ENCODE assay signal across 10 cellular contexts in the genomic region with DNA sequence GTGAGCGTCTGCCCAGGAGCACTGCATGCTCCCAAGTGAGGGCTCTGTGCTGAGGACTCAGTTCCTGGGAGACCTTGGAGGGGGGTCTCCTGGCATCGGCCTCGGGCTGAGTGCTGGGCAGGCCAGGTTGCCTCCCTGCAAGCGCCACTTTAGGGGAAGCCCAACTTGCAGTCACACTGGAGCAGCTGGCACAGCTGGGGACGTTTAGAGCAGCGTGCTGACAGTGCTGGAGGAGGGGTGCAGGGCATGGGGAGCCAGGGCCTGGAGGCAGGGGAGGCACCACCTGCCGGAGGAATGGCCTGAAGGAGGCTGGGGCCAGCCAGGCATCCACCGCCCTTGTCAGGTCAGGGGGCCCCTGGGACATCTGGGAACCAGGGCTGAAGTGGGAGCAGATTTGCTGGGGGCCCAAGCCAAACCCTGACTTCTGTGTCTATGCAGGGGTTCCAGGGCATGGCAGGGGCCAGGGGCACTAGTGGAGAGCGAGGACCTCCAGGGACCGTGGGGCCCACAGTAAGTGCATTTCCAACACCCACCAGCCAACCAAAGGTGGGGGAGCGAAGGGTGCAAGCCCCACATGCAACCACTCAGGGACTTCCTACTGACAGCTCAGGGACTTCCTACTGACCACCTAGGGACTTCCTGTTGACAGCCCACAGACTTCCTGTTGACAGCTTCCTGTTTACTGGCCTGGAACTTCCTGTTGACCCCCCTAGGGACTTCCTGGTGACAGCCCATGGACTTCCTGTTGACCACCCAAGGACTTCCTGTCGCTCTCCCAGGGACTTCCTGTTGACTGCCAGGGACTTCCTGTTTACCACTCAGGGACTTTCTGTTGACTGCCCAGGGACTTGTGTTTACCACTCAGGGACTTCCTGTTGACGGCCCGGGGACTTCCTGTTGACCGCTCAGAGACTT. TPM values are rescaled to one million over a fixed set of nuclear protein-coding genes. Genes with fewer than 3 reads are reported as not detected.
DNase-seq lines count a peak whose midpoint lies in the region; ATAC-seq and TF ChIP-seq lines count a peak whose summit lies in the region.
"Had no signal": no experiment of that assay in that cellular context is flagged by ENCODE, and none has a peak within 500 bp of the region (broad histone marks: within the 10 kb centered on the region; RNA-seq: fewer than 3 reads in every experiment).

No MANE protein-coding gene starts in this region.

- H3K9me3 Mint-ChIP-seq in CD8-positive, alpha-beta memory T cell: peaks cover 0 to 7% (median 3%) of the 10 kb centered on the region in 5 donors
- peaks cover 0 to 3% (median 2%) of the 10 kb centered on the region in 3 donors for H3K9me3 Mint-ChIP-seq in IgD-negative memory B cell
- H3K9me3 Mint-ChIP-seq in activated naive CD8-positive, alpha-beta T cell treated with anti-CD3 and anti-CD28 coated beads for 36 hours: peaks cover 3% of the 10 kb centered on the region

- no peak for ATAC-seq in HG03571 (IDR thresholded peaks at IDR 0.05; ENCODE audit: unreplicated experiment)
- ATAC-seq in foreskin keratinocyte: no peak

- TF ChIP-seq CTCF in neutrophil (IDR thresholded peaks at IDR 0.05): no peak
- TF ChIP-seq CTCF in foreskin keratinocyte (conservative IDR thresholded peaks at IDR 0.05): no peak

- H3K27me3 ChIP-seq in CD8-positive, alpha-beta memory T cell (ENCODE audit: insufficient read depth, low read length, poor library complexity, severe bottlenecking): no peaks in the 10 kb centered on the region
- H3K27me3 ChIP-seq in neutrophil: peaks cover 29% of the 10 kb centered on the region
- peaks cover 18% of the 10 kb centered on the region for H3K27me3 ChIP-seq in foreskin keratinocyte

- peak overlapping the region; percentile 44 for H3K27ac ChIP-seq in CD8-positive, alpha-beta memory T cell (ENCODE audit: low read depth, low read length)
- H3K27ac ChIP-seq in neutrophil (peak overlapping the region; percentile 78), foreskin keratinocyte (no peak overlapping the region)
- H3K27ac ChIP-seq: sigmoid colon had no signal

- H3K36me3 Mint-ChIP-seq in CD8-positive, alpha-beta memory T cell: peaks cover 0 to 2% (median 0%) of the 10 kb centered on the region in 3 donors
- H3K36me3 Mint-ChIP-seq in IgD-negative memory B cell: no peaks in the 10 kb centered on the region
- no peaks in the 10 kb centered on the region for H3K36me3 Mint-ChIP-seq in activated naive CD8-positive, alpha-beta T cell treated with anti-CD3 and anti-CD28 coated beads for 36 hours

- H3K4me1 ChIP-seq in CD8-positive, alpha-beta memory T cell (ENCODE audit: insufficient read depth, low read length): peaks cover 13% of the 10 kb centered on the region
- H3K4me1 ChIP-seq in neutrophil (ENCODE audit: control insufficient read depth in 1 of 2, insufficient read depth in 1 of 2, low read depth in 1 of 2, low read length in 1 of 2) (no peaks in the 10 kb centered on the region), foreskin keratinocyte (no peaks in the 10 kb centered on the region)
- H3K4me1 ChIP-seq: sigmoid colon had no signal

- H3K36me3 ChIP-seq in CD8-positive, alpha-beta memory T cell (ENCODE audit: insufficient read depth, low read length): no peaks in the 10 kb centered on the region
- H3K36me3 ChIP-seq in neutrophil: no peaks in the 10 kb centered on the region
- H3K36me3 ChIP-seq: sigmoid colon had no signal

- POLR2A ChIA-PET in CD8-positive, alpha-beta memory T cell (lab: Charles Lee): no interaction called here

- H3K9me3 ChIP-seq in CD8-positive, alpha-beta memory T cell (ENCODE audit: low read length): no peaks in the 10 kb centered on the region
- H3K9me3 ChIP-seq in neutrophil: peaks cover 10% of the 10 kb centered on the region
- H3K9me3 ChIP-seq: sigmoid colon had no signal

- CTCF ChIA-PET in CD8-positive, alpha-beta memory T cell (lab: Charles Lee): no interaction called here

- H3K27me3 Mint-ChIP-seq in CD8-positive, alpha-beta memory T cell: peaks cover 0 to 14% of the 10 kb centered on the region in 2 donors
- peaks cover 4% of the 10 kb centered on the region for H3K27me3 Mint-ChIP-seq in IgD-negative memory B cell
- H3K27me3 Mint-ChIP-seq in activated naive CD8-positive, alpha-beta T cell treated with anti-CD3 and anti-CD28 coated beads for 36 hours: peaks cover 5% of the 10 kb centered on the region

- peak in 1 of 5 donors; percentile 37 for DNase-seq in CD8-positive, alpha-beta memory T cell
- no peak for DNase-seq in activated naive CD8-positive, alpha-beta T cell treated with anti-CD3 and anti-CD28 coated beads for 36 hours
- DNase-seq in foreskin keratinocyte (no peak), KBM-7 (no peak), cerebellum (ENCODE audit: low spot score) (no peak)

- peak overlapping the region in 2 of 7 donors; percentile 12 to 28 for H3K4me3 Mint-ChIP-seq in CD8-positive, alpha-beta memory T cell
- peak overlapping the region in 1 of 4 donors; percentile 60 for H3K4me3 Mint-ChIP-seq in IgD-negative memory B cell
- H3K4me3 Mint-ChIP-seq in activated naive CD8-positive, alpha-beta T cell treated with anti-CD3 and anti-CD28 coated beads for 36 hours: no peak overlapping the region
- H3K4me3 Mint-ChIP-seq: dendritic cell treated with granulocyte-macrophage colony-stimulating factor and Interleukin-4, amounts not matched to agents 40 ng/mL and 50 ng/mL, for 4 days had no signal

- no peak overlapping the region for H3K4me3 ChIP-seq in CD8-positive, alpha-beta memory T cell (ENCODE audit: low read length)
- no peak overlapping the region for H3K4me3 ChIP-seq in neutrophil (ENCODE audit: low read depth in 1 of 2, low read length in 1 of 2)
- H3K4me3 ChIP-seq: sigmoid colon had no signal

- peaks cover 0 to 5% (median 4%) of the 10 kb centered on the region in 3 donors for H3K4me1 Mint-ChIP-seq in CD8-positive, alpha-beta memory T cell
- H3K4me1 Mint-ChIP-seq in IgD-negative memory B cell: peaks cover 0 to 5% (median 4%) of the 10 kb centered on the region in 3 donors
- H3K4me1 Mint-ChIP-seq in activated naive CD8-positive, alpha-beta T cell treated with anti-CD3 and anti-CD28 coated beads for 36 hours: no peaks in the 10 kb centered on the region

- in situ Hi-C loops in KBM-7 (cut with MboI; ENCODE audit: low pct_unique_long_range_greater_than_20kb, low sequenced_read_pairs): no loop called here

- H3K27ac Mint-ChIP-seq in CD8-positive, alpha-beta memory T cell: peak overlapping the region; percentile 42 to 98 (median 86)
- peak overlapping the region; percentile 16 to 86 (median 41) for H3K27ac Mint-ChIP-seq in IgD-negative memory B cell
- H3K27ac Mint-ChIP-seq in activated naive CD8-positive, alpha-beta T cell treated with anti-CD3 and anti-CD28 coated beads for 36 hours: peak overlapping the region; percentile 25
- H3K27ac Mint-ChIP-seq: dendritic cell treated with granulocyte-macrophage colony-stimulating factor and Interleukin-4, amounts not matched to agents 40 ng/mL and 50 ng/mL, for 4 days had no signal

RNA-seq across cellular contexts. Expression of gene COL20A1, which starts 33.6 kb away (rescaled TPM):
- total RNA-seq in CD8-positive, alpha-beta memory T cell: under 1 TPM in 1 of 2 experiments, not detected in 1; 0.04 TPM
- polyA plus RNA-seq in CD8-positive, alpha-beta memory T cell: not detected
- not detected for polyA plus RNA-seq in IgD-negative memory B cell
- total RNA-seq in activated naive CD8-positive, alpha-beta T cell treated with anti-CD3 and anti-CD28 coated beads for 36 hours: under 1 TPM in 1 of 2 experiments, not detected in 1; 0.08 TPM
- total RNA-seq in foreskin keratinocyte: not detected in 2 replicates
- polyA plus RNA-seq in foreskin keratinocyte: not detected in 2 replicates
- 2.7 TPM for total RNA-seq in cerebellum
- total RNA-seq: sigmoid colon had no signal

RNA-seq across cellular contexts. Expression of gene CHRNA4, which starts 34.6 kb away (rescaled TPM):
- not detected for total RNA-seq in CD8-positive, alpha-beta memory T cell
- not detected for polyA plus RNA-seq in CD8-positive, alpha-beta memory T cell
- not detected for polyA plus RNA-seq in IgD-negative memory B cell
- not detected for total RNA-seq in activated naive CD8-positive, alpha-beta T cell treated with anti-CD3 and anti-CD28 coated beads for 36 hours
- total RNA-seq in foreskin keratinocyte: not detected in 2 replicates
- polyA plus RNA-seq in foreskin keratinocyte: not detected in 2 replicates
- 7.0 TPM for total RNA-seq in cerebellum

RNA-seq across cellular contexts. Expression of gene ARFGAP1, which starts 54.0 kb away (rescaled TPM):
- 10 to 100 TPM; 71.0 to 77.5 TPM for total RNA-seq in CD8-positive, alpha-beta memory T cell
- polyA plus RNA-seq in CD8-positive, alpha-beta memory T cell: 22.7 TPM
- polyA plus RNA-seq in IgD-negative memory B cell: 12.2 TPM
- total RNA-seq in activated naive CD8-positive, alpha-beta T cell treated with anti-CD3 and anti-CD28 coated beads for 36 hours: 10 to 100 TPM; 62.5 to 66.6 TPM
- 52.2 and 64.0 TPM in 2 replicates for total RNA-seq in foreskin keratinocyte
- 41.0 and 50.3 TPM in 2 replicates for polyA plus RNA-seq in foreskin keratinocyte
- 32.5 TPM for total RNA-seq in cerebellum

Comparison
In these comparisons a context has a peak if more than half of its experiments do, and no peak if none do; other contexts are left out.
1. H3K27ac Mint-ChIP-seq: peak in every context shown above with its lines; median percentile 86 in CD8-positive, alpha-beta memory T cell; 41 in IgD-negative memory B cell; 25 in activated naive CD8-positive, alpha-beta T cell treated with anti-CD3 and anti-CD28 coated beads for 36 hours.